17 cellular contexts compared by ENCODE assay signal in genomic region chr22:36245805-36246356, GRCh38. TPM values are rescaled to one million over a fixed set of nuclear protein-coding genes. Genes with fewer than 3 reads are reported as not detected.
"Had no signal": no experiment of that assay in that cellular context is flagged by ENCODE, and none has a peak within 500 bp of the region (broad histone marks: within the 10 kb centered on the region; RNA-seq: fewer than 3 reads in every experiment).

No MANE protein-coding gene starts in this region.

- H3K4me3 ChIP-seq: stomach had no signal

- H3K4me1 ChIP-seq: foreskin keratinocyte had no signal

- ATAC-seq: effector memory CD8-positive, alpha-beta T cell; foreskin keratinocyte; naive thymus-derived CD4-positive, alpha-beta T cell had no signal

- H3K9me3 ChIP-seq: neutrophil, stomach had no signal

- FAIRE-seq: colon, endothelial cell of umbilical vein, keratinocyte, small intestine had no signal

- H3K27me3 ChIP-seq: foreskin keratinocyte, neutrophil, stomach had no signal

- DNase-seq: cerebellar nuclear complex; effector memory CD8-positive, alpha-beta T cell; erythroblast; foreskin keratinocyte; left ventricle myocardium superior; mesendoderm; nephron progenitor cell; small intestine; stimulated activated CD4-positive, alpha-beta T cell treated with anti-CD3 and anti-CD28 coated beads, Interleukin-12 subunit alpha, Interleukin-12 subunit beta, amount 100 ng/mL, for 4 hours; stimulated activated naive CD4-positive, alpha-beta T cell; stomach had no signal

- H3K27ac ChIP-seq: foreskin keratinocyte, neutrophil had no signal

- H3K36me3 ChIP-seq: neutrophil, stomach had no signal

RNA-seq across cellular contexts. Expression of gene APOL4, which starts 44.3 kb away (rescaled TPM):
- total RNA-seq: foreskin keratinocyte, osteocyte had no signal
- polyA plus RNA-seq: foreskin keratinocyte; naive thymus-derived CD4-positive, alpha-beta T cell had no signal
